Comparison of ENCODE assay signal across 9 cellular contexts in the genomic region with DNA sequence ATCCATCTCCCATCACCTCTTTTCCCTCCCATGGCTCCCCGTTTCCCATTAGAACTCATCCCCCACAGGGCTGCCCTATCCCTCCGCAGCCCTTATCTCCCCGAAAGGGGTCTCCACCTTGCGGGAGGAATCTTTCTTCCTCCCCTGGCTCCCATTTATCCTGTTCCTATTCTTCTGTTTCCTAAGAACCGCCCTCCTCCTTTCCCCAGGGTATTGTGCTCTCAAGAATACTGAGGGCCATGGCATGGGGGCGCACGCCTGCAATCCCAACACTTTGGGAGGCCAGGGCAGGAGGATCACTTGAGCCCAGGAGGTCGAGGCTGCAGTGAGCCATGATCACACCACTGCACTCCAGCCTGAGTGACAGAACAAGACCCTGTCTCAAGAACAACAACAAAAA. TPM values are rescaled to one million over a fixed set of nuclear protein-coding genes. Genes with fewer than 3 reads are reported as not detected.
A peak's percentile ranks its signal among the peaks of the same experiment; 100 is the strongest.
DNase-seq lines count a peak whose midpoint lies in the region; ATAC-seq, FAIRE-seq and TF ChIP-seq lines count a peak whose summit lies in the region.
"Had no signal": no experiment of that assay in that cellular context is flagged by ENCODE, and none has a peak within 500 bp of the region (broad histone marks: within the 10 kb centered on the region; RNA-seq: fewer than 3 reads in every experiment).

No MANE protein-coding gene starts in this region.

- H3K79me1 ChIP-seq in IMR-90 (ENCODE audit: low read depth in 1 of 2, low read length in 2 of 2) (no peaks in the 10 kb centered on the region), H1 (ENCODE audit: low read depth, low read length) (no peaks in the 10 kb centered on the region)

- H2AFZ ChIP-seq in IMR-90 (replicated peaks; ENCODE audit: low read length, poor library complexity) (peak overlapping the region; percentile 94), H1 (ENCODE audit: low read length) (peak overlapping the region; percentile 99), osteoblast (ENCODE audit: low read length) (peak overlapping the region; percentile 98)

- dilution Hi-C loops in IMR-90 (cut with HindIII; ENCODE audit: low sequenced_read_pairs, unreplicated experiment): no loop called here

- no peak overlapping the region for H2AK9ac ChIP-seq in IMR-90 (replicated peaks; ENCODE audit: low read depth, low read length, poor library complexity)

- POLR2A ChIA-PET in CD4-positive, alpha-beta T cell (lab: Charles Lee): interaction anchor here (0.6 to 3.4 kb wide), 15 partner anchors 12 to 545 kb away, joined by 3 to 35 read pairs (median 6); partner anchors contain the start of genes CCDC107, CREB3, RMRP and SIT1
- POLR2A ChIA-PET in IMR-90 (lab: Charles Lee; ENCODE audit: unreplicated experiment): no interaction called here
- POLR2A ChIA-PET in H1 (lab: Charles Lee; ENCODE audit: partially characterized antibody): interaction anchor here (0.7 to 2.0 kb wide), 5 partner anchors 29 to 111 kb away, joined by 3 to 7 read pairs (median 4); partner anchors contain the start of genes CCDC107 and RMRP

- intact Hi-C loops in CD4-positive, alpha-beta T cell (cut with DNase I, micrococcal nuclease): loop anchor here (2.0 to 5.0 kb wide), 2 partner anchors 40 to 79 kb away; partner anchors contain the start of genes CCDC107 (in 2 of the 2) and RMRP (in 2 of the 2)
- intact Hi-C loops in IMR-90 (cut with micrococcal nuclease): no loop called here
- intact Hi-C loops in thyroid gland (cut with DNase I): no loop called here

- H3K9ac ChIP-seq in IMR-90 (ENCODE audit: low read depth, low read length): no peak overlapping the region
- H3K9ac ChIP-seq in H1 (replicated peaks in 1 of 4; ENCODE audit: extremely low read depth in 1 of 4, low read depth in 3 of 4, low read length in 3 of 4): no peak overlapping the region

- H3K4me1 Mint-ChIP-seq in CD4-positive, alpha-beta T cell (ENCODE audit: low read depth): peaks cover 50% of the 10 kb centered on the region

- TF ChIP-seq EP300 in H1 (IDR thresholded peaks at IDR 0.05; ENCODE audit: borderline replicate concordance in 1 of 2, low read depth in 2 of 2, low read length in 2 of 2): no peak

- CTCF ChIA-PET in CD4-positive, alpha-beta T cell (lab: Charles Lee): interaction anchor here (0.6 to 3.2 kb wide), 18 partner anchors 12 to 501 kb away, joined by 3 to 22 read pairs (median 4); partner anchors contain the start of genes ARHGEF39, CCDC107, CREB3 and RMRP
- CTCF ChIA-PET in IMR-90 (lab: Yijun Ruan, JAX) (no interaction called here), H1 (lab: Charles Lee; ENCODE audit: partially characterized antibody) (interaction anchor here (0.6 to 5.2 kb wide), 10 partner anchors 11 to 166 kb away, joined by 3 to 31 read pairs (median 6); partner anchors contain the start of genes SIT1 and TESK1)

- peak overlapping the region; percentile 27 for H3K27ac ChIP-seq in CD4-positive, alpha-beta T cell (ENCODE audit: low read depth, low read length)
- H3K27ac ChIP-seq in IMR-90 (ENCODE audit: insufficient read depth, low read length) (no peak overlapping the region), H1 (ENCODE audit: low read depth, low read length) (no peak overlapping the region), osteoblast (ENCODE audit: low read depth, low read length) (no peak overlapping the region), thyroid gland (no peak overlapping the region)

- peak overlapping the region; percentile 72 for H3K27ac Mint-ChIP-seq in CD4-positive, alpha-beta T cell

- H3K4me2 ChIP-seq in IMR-90 (ENCODE audit: low read depth, low read length) (peak overlapping the region; percentile 84; the same call in 1 of the 2 replicates), H1 (ENCODE audit: insufficient read depth in 1 of 2, low read depth in 2 of 2, low read length in 2 of 2) (peak overlapping the region; percentile 74 to 77), osteoblast (ENCODE audit: insufficient read depth, low read length) (peak overlapping the region; percentile 93)

- no peak overlapping the region for H3K4ac ChIP-seq in IMR-90 (ENCODE audit: low read depth, low read length)
- no peak overlapping the region for H3K4ac ChIP-seq in H1 (replicated peaks; ENCODE audit: insufficient read length, low read depth, low read length)

- H3K9me3 ChIP-seq in CD4-positive, alpha-beta T cell (ENCODE audit: control insufficient read depth, low read length): no peaks in the 10 kb centered on the region
- H3K9me3 ChIP-seq in IMR-90 (ENCODE audit: control insufficient read depth, insufficient read depth, low read length) (no peaks in the 10 kb centered on the region; the same call in 1 of the 2 replicates), H1 (ENCODE audit: insufficient read depth in 2 of 2, low read depth in 1 of 2, low read length in 1 of 2) (no peaks in the 10 kb centered on the region), osteoblast (ENCODE audit: low read depth, low read length) (no peaks in the 10 kb centered on the region), thyroid gland (no peaks in the 10 kb centered on the region)

- H2AK5ac ChIP-seq in IMR-90 (ENCODE audit: low read depth, low read length): no peak overlapping the region
- H2AK5ac ChIP-seq in H1 (ENCODE audit: low read depth, low read length): no peak overlapping the region

- peak overlapping the region; percentile 86 for H3K4me3 Mint-ChIP-seq in CD4-positive, alpha-beta T cell

- no peak overlapping the region for H3K18ac ChIP-seq in IMR-90 (ENCODE audit: low read depth, low read length)
- H3K18ac ChIP-seq in H1 (ENCODE audit: extremely low read depth, low read length): 0 out of 2 replicates have a peak overlapping the region, but pooled peaks have one; percentile 61

- H2BK5ac ChIP-seq in IMR-90 (ENCODE audit: low read depth, low read length, poor library complexity, severe bottlenecking): no peak overlapping the region
- H2BK5ac ChIP-seq in H1 (ENCODE audit: low read depth, low read length): no peak overlapping the region

- WGBS in IMR-90 (ENCODE audit: extremely low coverage in 2 of 2, insufficient read length in 1 of 2), 2 experiments: 77% methylated on average over 4 of the region's 8 CpGs; no CpG with 5 or more reads in 1 of the 2 experiments
- 87% methylated on average over 8 of the region's 8 CpGs; no CpG with 5 or more reads in 1 of the 2 experiments for WGBS in H1 (ENCODE audit: extremely low coverage in 1 of 2, insufficient coverage in 1 of 2, insufficient read length in 1 of 2, insufficient replicate concordance in 2 of 2, low coverage in 1 of 2, low lambda C conversion rate in 2 of 2, missing lambda C conversion rate in 1 of 2), 2 experiments
- WGBS in thyroid gland, 2 donors: 66 to 68% methylated on average over 8 of the region's 8 CpGs

- H4K91ac ChIP-seq in IMR-90 (ENCODE audit: insufficient read depth, low read depth, low read length) (no peak overlapping the region), H1 (replicated peaks; ENCODE audit: insufficient read length, low read length) (no peak overlapping the region)

- H2BK20ac ChIP-seq in IMR-90 (ENCODE audit: low read depth, low read length) (no peak overlapping the region), H1 (ENCODE audit: low read length) (no peak overlapping the region)

- H3K4me1 ChIP-seq in IMR-90 (ENCODE audit: control insufficient read depth, insufficient read depth, low read length) (no peaks in the 10 kb centered on the region), H1 (replicated peaks in 1 of 4; ENCODE audit: control insufficient read depth in 3 of 4, insufficient read depth in 4 of 4, low read length in 3 of 4) (peaks cover 0 to 9% (median 5%) of the 10 kb centered on the region in 4 experiments; a peak in 4 of 7 replicates), osteoblast (ENCODE audit: insufficient read depth, low read length) (no peaks in the 10 kb centered on the region), thyroid gland (peaks cover 9 to 15% of the 10 kb centered on the region in 2 donors)

- H3K56ac ChIP-seq in IMR-90 (ENCODE audit: extremely low read depth, insufficient read depth, low read length): no peak overlapping the region
- no peak overlapping the region for H3K56ac ChIP-seq in H1 (replicated peaks; ENCODE audit: insufficient read length, low read depth, low read length)

- H3K23me2 ChIP-seq in H1 (ENCODE audit: low read depth, low read length): peaks cover 9% of the 10 kb centered on the region

- H4K8ac ChIP-seq in IMR-90 (ENCODE audit: low read depth in 2 of 2, low read length in 2 of 2) (peak overlapping the region; percentile 87 to 90; a peak in 2 of 4 replicates), H1 (ENCODE audit: extremely low read depth, insufficient read depth, low read length) (peak overlapping the region; percentile 94; the same call in 1 of the 2 replicates)

- TF ChIP-seq RAD21 in IMR-90 (IDR thresholded peaks at IDR 0.05; ENCODE audit: low read length) (no peak), H1 (IDR thresholded peaks at IDR 0.05 in 1 of 2, conservative IDR thresholded peaks at IDR 0.05 in 1 of 2; ENCODE audit: low read depth in 2 of 2, low read length in 2 of 2) (no peak)

- FAIRE-seq in H1 (lab: Jason Lieb, UNC) (no peak), H54 (lab: Jason Lieb, UNC) (no peak)

- no peaks in the 10 kb centered on the region for H3K27me3 Mint-ChIP-seq in CD4-positive, alpha-beta T cell

- H2BK120ac ChIP-seq in IMR-90 (ENCODE audit: low read depth, low read length): no peak overlapping the region
- H2BK120ac ChIP-seq in H1 (replicated peaks; ENCODE audit: low read depth, low read length): no peak overlapping the region

- no peaks in the 10 kb centered on the region for H3K9me3 Mint-ChIP-seq in CD4-positive, alpha-beta T cell

- H3K79me2 ChIP-seq in H1 (ENCODE audit: control insufficient read depth in 1 of 2, insufficient read depth in 2 of 2, low read length in 2 of 2): no peaks in the 10 kb centered on the region
- no peaks in the 10 kb centered on the region for H3K79me2 ChIP-seq in osteoblast (ENCODE audit: insufficient read depth, low read length)

- no peak for DNase-seq in CD4-positive, alpha-beta T cell
- DNase-seq in IMR-90 (no peak), H1 (ENCODE audit: low read depth in 1 of 2, low spot score in 2 of 2) (no peak), osteoblast (ENCODE audit: insufficient read length, low spot score, missing footprints) (no peak), thyroid gland (no peak), H54 (ENCODE audit: insufficient read length, low spot score) (no peak)

- H3K23ac ChIP-seq in IMR-90 (ENCODE audit: low read depth, low read length): no peak overlapping the region
- no peak overlapping the region for H3K23ac ChIP-seq in H1 (ENCODE audit: insufficient read length)

- no peaks in the 10 kb centered on the region for H3K36me3 Mint-ChIP-seq in CD4-positive, alpha-beta T cell (ENCODE audit: low read depth)

- no peaks in the 10 kb centered on the region for H3K9me1 ChIP-seq in IMR-90 (ENCODE audit: insufficient read depth, low read length)

- H2BK15ac ChIP-seq in IMR-90 (ENCODE audit: low read depth, low read length) (no peak overlapping the region), H1 (ENCODE audit: low read length) (no peak overlapping the region)

- no peak for ATAC-seq in CD4-positive, alpha-beta T cell (ENCODE audit: poor library complexity)
- ATAC-seq in IMR-90 (ENCODE audit: low read depth): no peak
- no peak for ATAC-seq in GM19023 (IDR thresholded peaks at IDR 0.05; ENCODE audit: unreplicated experiment)
- no peak for ATAC-seq in GM21381 (IDR thresholded peaks at IDR 0.05; ENCODE audit: unreplicated experiment)

- H3K4me3 ChIP-seq in IMR-90 (ENCODE audit: insufficient read depth, low read depth, low read length) (no peak overlapping the region), H1 (ENCODE audit: extremely low read depth in 1 of 4, insufficient read depth in 2 of 4, low read depth in 3 of 4, low read length in 4 of 4) (peak overlapping the region; percentile 44 to 69 (median 50); a peak in 7 of 8 replicates), osteoblast (ENCODE audit: insufficient read depth, low read length) (peak overlapping the region; percentile 68), thyroid gland (replicated peaks in 1 of 3) (no peak overlapping the region)

- H4K5ac ChIP-seq in IMR-90 (ENCODE audit: low read depth, low read length) (peak overlapping the region; percentile 49; the same call in 1 of the 2 replicates), H1 (ENCODE audit: insufficient read length, low read depth, low read length) (no peak overlapping the region)

- in situ Hi-C loops in IMR-90 (cut with MboI; ENCODE audit: low sequenced_read_pairs): no loop called here

- TF ChIP-seq POLR2A in IMR-90 (IDR thresholded peaks at IDR 0.05; ENCODE audit: low read depth, low read length): no peak
- no peak for TF ChIP-seq POLR2A in H1 (IDR thresholded peaks at IDR 0.05; ENCODE audit: control extremely low read depth in 1 of 2, low read depth in 2 of 2, low read length in 2 of 2)
- TF ChIP-seq POLR2A in thyroid gland (IDR thresholded peaks at IDR 0.05): no peak
- TF ChIP-seq POLR2A in H54 (IDR thresholded peaks at IDR 0.05; ENCODE audit: low read depth, low read length): no peak

- no peak overlapping the region for H2BK12ac ChIP-seq in H1 (ENCODE audit: low read depth, low read length)

- BruUV-seq in IMR-90 (replicated peaks; lab: Mats Ljungman, UMichigan): no TSS peak

- H3K27me3 ChIP-seq in CD4-positive, alpha-beta T cell (ENCODE audit: control insufficient read depth, insufficient read depth, low read length): no peaks in the 10 kb centered on the region
- H3K27me3 ChIP-seq in IMR-90 (ENCODE audit: control insufficient read depth, insufficient read depth, low read length) (peaks cover 68% of the 10 kb centered on the region), H1 (replicated peaks in 1 of 4; ENCODE audit: control insufficient read depth in 3 of 4, extremely low read depth in 1 of 4, insufficient read depth in 3 of 4, low read length in 3 of 4) (peaks cover 0 to 18% (median 14%) of the 10 kb centered on the region in 4 experiments; a peak in 4 of 7 replicates), osteoblast (ENCODE audit: insufficient read depth, low read length) (peaks cover 12% of the 10 kb centered on the region), thyroid gland (no peaks in the 10 kb centered on the region)

- TF ChIP-seq CTCF in CD4-positive, alpha-beta T cell (IDR thresholded peaks at IDR 0.05): no peak
- TF ChIP-seq CTCF in IMR-90 (conservative IDR thresholded peaks at IDR 0.05; ENCODE audit: low read depth, low read length): no peak
- no peak for TF ChIP-seq CTCF in H1 (IDR thresholded peaks at IDR 0.05; ENCODE audit: control extremely low read depth in 1 of 3, insufficient read depth in 1 of 3, low read depth in 1 of 3, low read length in 3 of 3)
- no peak for TF ChIP-seq CTCF in osteoblast (IDR thresholded peaks at IDR 0.05; ENCODE audit: extremely low read depth, low read depth, low read length)
- TF ChIP-seq CTCF in thyroid gland (IDR thresholded peaks at IDR 0.05): no peak

- H3K36me3 ChIP-seq in IMR-90 (ENCODE audit: control insufficient read depth, insufficient read depth, low read length) (no peaks in the 10 kb centered on the region), H1 (ENCODE audit: control insufficient read depth in 2 of 4, insufficient read depth in 4 of 4, low read length in 3 of 4) (no peaks in the 10 kb centered on the region), osteoblast (ENCODE audit: insufficient read depth, low read length) (no peaks in the 10 kb centered on the region), thyroid gland (no peaks in the 10 kb centered on the region)

- no peak overlapping the region for H3K14ac ChIP-seq in IMR-90 (replicated peaks; ENCODE audit: low read depth, low read length)
- no peak overlapping the region for H3K14ac ChIP-seq in H1 (ENCODE audit: insufficient read length)

- H4K20me1 ChIP-seq in IMR-90 (ENCODE audit: insufficient read depth, low read length) (no peaks in the 10 kb centered on the region), H1 (replicated peaks in 1 of 2; ENCODE audit: control insufficient read depth in 1 of 2, insufficient read depth in 2 of 2, low read length in 2 of 2) (no peaks in the 10 kb centered on the region), osteoblast (ENCODE audit: insufficient read depth, low read length) (no peaks in the 10 kb centered on the region)

RNA-seq across cellular contexts. Expression of gene CD72, which starts 0.7 kb away (rescaled TPM):
- 1 to 10 TPM; 2.3 to 3.6 TPM for total RNA-seq in CD4-positive, alpha-beta T cell
- total RNA-seq in IMR-90 (2012; rRNA removed) (0.36 TPM in 1 of 2 replicates, not detected in the other), osteoblast (2.7 and 2.9 TPM in 2 replicates), thyroid gland (1 to 10 TPM; 1.8 to 5.8 (median 3.1) TPM)
- polyA plus RNA-seq in IMR-90 (2012; rRNA removed) (0.09 and 0.58 TPM in 2 replicates), H1 (2011; rRNA removed) (4.5 and 4.9 TPM in 2 replicates)
- polyA plus RNA-seq in IMR-90 (2012; cell fraction: cytosol; rRNA removed): 0.06 and 0.46 TPM in 2 replicates
- polyA plus RNA-seq in IMR-90 (2012; cell fraction: nucleus; rRNA removed; ENCODE audit: low replicate concordance): 5.8 and 7.9 TPM in 2 replicates
- total RNA-seq in H1 (2021; fragmentation: NEBNext Ultra II Directional; extraction: Animal tissue kit (Norgen Biotek cat#: 25700)): 4.0 and 4.5 TPM in 2 replicates
- 5.5 TPM for polyA plus RNA-seq in H1 (2011; cell fraction: cytosol; rRNA removed)
- 8.2 TPM for polyA plus RNA-seq in H1 (2011; cell fraction: nucleus; rRNA removed)
- polyA plus RNA-seq in H1 (2012, experiment 1 of 2): 2.7 to 4.9 TPM (median 4.2 TPM) in 4 replicates
- 3.2 TPM for polyA plus RNA-seq in H1 (2012, experiment 2 of 2)
- polyA plus RNA-seq in H1 (2013, experiment 1 of 2): 4.1 TPM
- 3.0 TPM for polyA plus RNA-seq in H1 (2013, experiment 2 of 2)
- polyA minus RNA-seq in H1 (2011; rRNA and poly(A)+ RNA removed): 2.7 and 3.9 TPM in 2 replicates
- 2.5 TPM for polyA minus RNA-seq in H1 (2011; cell fraction: cytosol; rRNA and poly(A)+ RNA removed)
- 3.0 TPM for polyA minus RNA-seq in H1 (2011; cell fraction: nucleus; rRNA and poly(A)+ RNA removed)

RNA-seq across cellular contexts. Expression of gene TESK1, which starts 12.5 kb away (rescaled TPM):
- total RNA-seq in CD4-positive, alpha-beta T cell: 10 to 100 TPM; 18.5 to 18.6 TPM
- total RNA-seq in IMR-90 (2012; rRNA removed): 3.1 and 3.4 TPM in 2 replicates
- polyA plus RNA-seq in IMR-90 (2012; rRNA removed): 21.0 and 22.9 TPM in 2 replicates
- 17.6 and 18.1 TPM in 2 replicates for polyA plus RNA-seq in IMR-90 (2012; cell fraction: cytosol; rRNA removed)
- 111 and 120 TPM in 2 replicates for polyA plus RNA-seq in IMR-90 (2012; cell fraction: nucleus; rRNA removed; ENCODE audit: low replicate concordance)
- 13.9 and 17.5 TPM in 2 replicates for total RNA-seq in H1 (2021; fragmentation: NEBNext Ultra II Directional; extraction: Animal tissue kit (Norgen Biotek cat#: 25700))
- polyA plus RNA-seq in H1 (2011; rRNA removed): 13.5 and 19.2 TPM in 2 replicates
- 11.6 TPM for polyA plus RNA-seq in H1 (2011; cell fraction: cytosol; rRNA removed)
- 39.3 TPM for polyA plus RNA-seq in H1 (2011; cell fraction: nucleus; rRNA removed)
- polyA plus RNA-seq in H1 (2012, experiment 1 of 2): 14.6 to 19.1 TPM (median 18.6 TPM) in 4 replicates
- polyA plus RNA-seq in H1 (2012, experiment 2 of 2): 10.3 TPM
- 14.8 TPM for polyA plus RNA-seq in H1 (2013, experiment 1 of 2)
- 13.2 TPM for polyA plus RNA-seq in H1 (2013, experiment 2 of 2)
- polyA minus RNA-seq in H1 (2011; rRNA and poly(A)+ RNA removed): 8.2 and 9.3 TPM in 2 replicates
- 6.1 TPM for polyA minus RNA-seq in H1 (2011; cell fraction: cytosol; rRNA and poly(A)+ RNA removed)
- 11.2 TPM for polyA minus RNA-seq in H1 (2011; cell fraction: nucleus; rRNA and poly(A)+ RNA removed)
- total RNA-seq in osteoblast: 18.5 and 18.6 TPM in 2 replicates
- total RNA-seq in thyroid gland: 10 to 100 TPM; 23.2 to 44.3 (median 37.6) TPM

RNA-seq across cellular contexts. Expression of gene SIT1, which starts 33.2 kb away (rescaled TPM):
- total RNA-seq in CD4-positive, alpha-beta T cell: 10 to 100 TPM; 18.4 to 19.2 TPM
- total RNA-seq in IMR-90 (2012; rRNA removed) (not detected in 2 replicates), osteoblast (0.36 TPM in 1 of 2 replicates, not detected in the other), thyroid gland (1 to 10 TPM in 2 of 4 donors, under 1 TPM in 2; 0.63 to 3.8 (median 0.95) TPM)
- polyA plus RNA-seq in IMR-90 (2012; rRNA removed) (not detected in 2 replicates), H1 (2011; rRNA removed) (11.4 and 12.8 TPM in 2 replicates)
- 0.27 TPM in 1 of 2 replicates, not detected in the other for polyA plus RNA-seq in IMR-90 (2012; cell fraction: cytosol; rRNA removed)
- not detected in 2 replicates for polyA plus RNA-seq in IMR-90 (2012; cell fraction: nucleus; rRNA removed; ENCODE audit: low replicate concordance)
- total RNA-seq in H1 (2021; fragmentation: NEBNext Ultra II Directional; extraction: Animal tissue kit (Norgen Biotek cat#: 25700)): 7.8 and 8.2 TPM in 2 replicates
- polyA plus RNA-seq in H1 (2011; cell fraction: cytosol; rRNA removed): 10.7 TPM
- 7.5 TPM for polyA plus RNA-seq in H1 (2011; cell fraction: nucleus; rRNA removed)
- 4.5 to 6.7 TPM (median 5.3 TPM) in 4 replicates for polyA plus RNA-seq in H1 (2012, experiment 1 of 2)
- polyA plus RNA-seq in H1 (2012, experiment 2 of 2): 7.9 TPM
- 2.0 TPM for polyA plus RNA-seq in H1 (2013, experiment 1 of 2)
- polyA plus RNA-seq in H1 (2013, experiment 2 of 2): 2.5 TPM
- 2.5 TPM in 2 replicates for polyA minus RNA-seq in H1 (2011; rRNA and poly(A)+ RNA removed)
- 2.6 TPM for polyA minus RNA-seq in H1 (2011; cell fraction: cytosol; rRNA and poly(A)+ RNA removed)
- polyA minus RNA-seq in H1 (2011; cell fraction: nucleus; rRNA and poly(A)+ RNA removed): 1.8 TPM
- total RNA-seq: Daoy had no signal

RNA-seq across cellular contexts. Expression of gene RMRP, which starts 40.3 kb away (rescaled TPM):
- total RNA-seq in CD4-positive, alpha-beta T cell: over 10,000 TPM; 14,857 to 24,615 TPM
- total RNA-seq in IMR-90 (2012; rRNA removed) (13,690 and 21,707 TPM in 2 replicates), osteoblast (88,726 and 110,601 TPM in 2 replicates), thyroid gland (over 10,000 TPM in 1 of 4 donors, 1,000 to 10,000 TPM in 3; 3,539 to 11,174 (median 6,303) TPM)
- polyA plus RNA-seq in IMR-90 (2012; rRNA removed) (39.7 and 88.0 TPM in 2 replicates), H1 (2011; rRNA removed) (105 and 169 TPM in 2 replicates)
- not detected in 2 replicates for polyA plus RNA-seq in IMR-90 (2012; cell fraction: cytosol; rRNA removed)
- polyA plus RNA-seq in IMR-90 (2012; cell fraction: nucleus; rRNA removed; ENCODE audit: low replicate concordance): not detected in 2 replicates
- total RNA-seq in H1 (2021; fragmentation: NEBNext Ultra II Directional; extraction: Animal tissue kit (Norgen Biotek cat#: 25700)): 14,987 and 16,528 TPM in 2 replicates
- polyA plus RNA-seq in H1 (2011; cell fraction: cytosol; rRNA removed): 147 TPM
- 8,272 TPM for polyA plus RNA-seq in H1 (2011; cell fraction: nucleus; rRNA removed)
- 41.1 to 222 TPM (median 149 TPM) in 4 replicates for polyA plus RNA-seq in H1 (2012, experiment 1 of 2)
- polyA plus RNA-seq in H1 (2012, experiment 2 of 2): 95.4 TPM
- not detected for polyA plus RNA-seq in H1 (2013, experiment 1 of 2)
- not detected for polyA plus RNA-seq in H1 (2013, experiment 2 of 2)
- polyA minus RNA-seq in H1 (2011; rRNA and poly(A)+ RNA removed): 22,686 and 26,507 TPM in 2 replicates
- 25,731 TPM for polyA minus RNA-seq in H1 (2011; cell fraction: cytosol; rRNA and poly(A)+ RNA removed)
- polyA minus RNA-seq in H1 (2011; cell fraction: nucleus; rRNA and poly(A)+ RNA removed): 138,882 TPM

RNA-seq across cellular contexts. Expression of gene CCDC107, which starts 40.5 kb away (rescaled TPM):
- total RNA-seq in CD4-positive, alpha-beta T cell: 10 to 100 TPM; 10.2 TPM
- total RNA-seq in IMR-90 (2012; rRNA removed) (6.8 and 10.0 TPM in 2 replicates), osteoblast (10.6 and 15.6 TPM in 2 replicates), thyroid gland (10 to 100 TPM; 21.0 to 40.9 (median 27.9) TPM)
- polyA plus RNA-seq in IMR-90 (2012; rRNA removed) (21.1 and 24.4 TPM in 2 replicates), H1 (2011; rRNA removed) (8.2 and 8.6 TPM in 2 replicates)
- 15.4 and 21.2 TPM in 2 replicates for polyA plus RNA-seq in IMR-90 (2012; cell fraction: cytosol; rRNA removed)
- polyA plus RNA-seq in IMR-90 (2012; cell fraction: nucleus; rRNA removed; ENCODE audit: low replicate concordance): 17.3 and 33.3 TPM in 2 replicates
- total RNA-seq in H1 (2021; fragmentation: NEBNext Ultra II Directional; extraction: Animal tissue kit (Norgen Biotek cat#: 25700)): 9.0 and 10.5 TPM in 2 replicates
- polyA plus RNA-seq in H1 (2011; cell fraction: cytosol; rRNA removed): 10.2 TPM
- polyA plus RNA-seq in H1 (2011; cell fraction: nucleus; rRNA removed): 9.0 TPM
- 5.6 to 10.9 TPM (median 9.7 TPM) in 4 replicates for polyA plus RNA-seq in H1 (2012, experiment 1 of 2)
- 7.0 TPM for polyA plus RNA-seq in H1 (2012, experiment 2 of 2)
- polyA plus RNA-seq in H1 (2013, experiment 1 of 2): 9.5 TPM
- polyA plus RNA-seq in H1 (2013, experiment 2 of 2): 10.1 TPM
- polyA minus RNA-seq in H1 (2011; rRNA and poly(A)+ RNA removed): 2.7 and 3.1 TPM in 2 replicates
- polyA minus RNA-seq in H1 (2011; cell fraction: cytosol; rRNA and poly(A)+ RNA removed): 5.0 TPM
- 4.1 TPM for polyA minus RNA-seq in H1 (2011; cell fraction: nucleus; rRNA and poly(A)+ RNA removed)

Comparison
In these comparisons a context has a peak if more than half of its experiments do, and no peak if none do; other contexts are left out.
1. H3K4me3 ChIP-seq: peak in H1 (4 of 4) and osteoblast (single experiment); none in IMR-90 (single experiment) and thyroid gland (0 of 3).
2. intact Hi-C loops: an anchor here in CD4-positive, alpha-beta T cell (2.0 to 5.0 kb wide); none called in IMR-90 and thyroid gland.
3. Peak in every context shown above with its lines, with median percentiles within 50 percentile points of each other: H2AFZ ChIP-seq and H3K4me2 ChIP-seq.